15 cellular contexts compared by ENCODE assay signal in genomic region chr3:112633757-112634156, GRCh38.
DNase-seq lines count a peak whose midpoint lies in the region; ATAC-seq and TF ChIP-seq lines count a peak whose summit lies in the region.
"Had no signal": no experiment of that assay in that cellular context is flagged by ENCODE, and none has a peak within 500 bp of the region (broad histone marks: within the 10 kb centered on the region; RNA-seq: fewer than 3 reads in every experiment).

No MANE protein-coding gene starts in this region.

- H3K4me3 ChIP-seq in coronary artery = no peak overlapping the region
- no peak overlapping the region for H3K4me3 ChIP-seq in rectal smooth muscle tissue (ENCODE audit: low read length)

- H3K27me3 ChIP-seq in rectal smooth muscle tissue (ENCODE audit: control insufficient read depth, insufficient read depth, low read length) = no peaks in the 10 kb centered on the region

- no peak overlapping the region for H3K9ac ChIP-seq in rectal smooth muscle tissue (ENCODE audit: low read length)

- DNase-seq in DMS 273 (lab: John Stamatoyannopoulos, UW; ENCODE audit: unreplicated experiment) = peak; percentile 46
- no peak for DNase-seq in DMS 273 treated with DMSO at 0.1 percent for 48 hours (lab: John Stamatoyannopoulos, UW)
- DNase-seq in NCI-H1105 (lab: John Stamatoyannopoulos, UW) = peak; percentile 21
- DNase-seq in coronary artery (ENCODE audit: low spot score) = no peak
- DNase-seq in Ammon's horn (ENCODE audit: low spot score) = no peak
- DNase-seq in AML-193 (lab: John Stamatoyannopoulos, UW) = no peak
- DNase-seq: activated CD4-positive, alpha-beta T cell treated with anti-CD3 and anti-CD28 coated beads, Interleukin-2, amount 10 ng/mL, durations not matched to agents 7 days and 5 days; activated naive CD4-positive, alpha-beta T cell treated with anti-CD3 and anti-CD28 coated beads, Interleukin-2, amount 10 ng/mL, durations not matched to agents 7 days and 5 days; DND-41; glutamatergic neuron; midbrain; NCI-H524 had no signal

- H3K27ac ChIP-seq in coronary artery (peak overlapping the region; percentile 54 to 79), rectal smooth muscle tissue (ENCODE audit: low read depth, low read length) (peak overlapping the region; percentile 79)
- H3K27ac ChIP-seq: 22Rv1 had no signal

- H3K36me3 ChIP-seq in rectal smooth muscle tissue (ENCODE audit: control insufficient read depth, insufficient read depth, low read length) = no peaks in the 10 kb centered on the region

- TF ChIP-seq CTCF in coronary artery (IDR thresholded peaks at IDR 0.05) = no peak

- peaks cover 65% of the 10 kb centered on the region for H3K4me1 ChIP-seq in rectal smooth muscle tissue (ENCODE audit: control insufficient read depth, insufficient read depth, low read length)

- no peak for ATAC-seq in HG03432 (IDR thresholded peaks at IDR 0.05; ENCODE audit: unreplicated experiment)

Comparison
In these comparisons a context has a peak if more than half of its experiments do, and no peak if none do; other contexts are left out.
1. DNase-seq: peak in DMS 273 (single experiment) and NCI-H1105 (single experiment); none in DMS 273 treated with DMSO at 0.1 percent for 48 hours (single experiment), coronary artery (single experiment), Ammon's horn (single experiment) and AML-193 (0 of 2).